In the genomic region with DNA sequence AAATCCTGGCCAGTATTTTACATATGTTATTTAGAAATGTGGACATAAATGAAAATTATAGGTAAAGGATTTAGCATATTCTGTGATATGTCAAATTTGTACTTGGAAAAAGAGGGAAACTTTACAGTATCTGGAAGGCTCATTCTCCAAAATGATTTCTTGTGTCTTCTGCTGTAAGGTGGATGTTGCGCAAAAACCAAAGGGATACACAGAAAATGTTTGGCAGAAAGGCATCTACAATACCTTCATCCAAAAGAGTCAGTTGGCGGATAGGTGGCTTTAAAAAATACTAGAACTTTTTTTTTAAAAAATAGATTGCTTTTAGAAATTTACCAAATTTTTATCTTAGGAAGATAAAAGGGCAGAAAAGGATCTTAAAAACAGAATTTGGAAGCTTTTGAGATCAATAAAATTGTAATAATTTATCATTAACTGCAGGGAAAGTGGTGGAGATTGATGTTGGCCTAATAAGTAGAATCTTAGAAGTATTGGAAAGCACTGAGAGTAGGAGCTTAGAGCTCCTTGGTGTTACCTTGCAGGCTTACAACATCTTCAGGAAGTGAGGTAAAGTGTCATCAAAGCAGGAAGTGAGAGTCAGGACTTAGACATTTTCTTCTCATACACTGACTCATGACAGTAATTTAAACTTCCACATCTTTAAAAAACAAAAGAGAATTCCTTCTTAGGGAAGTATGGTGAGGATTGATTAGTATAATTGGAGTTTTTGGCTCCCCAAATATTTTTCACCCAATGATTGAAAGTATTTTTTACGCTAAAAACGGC, we compare ENCODE assay signal across 8 cellular contexts. TPM values are rescaled to one million over a fixed set of nuclear protein-coding genes. Genes with fewer than 3 reads are reported as not detected.
A peak's percentile ranks its signal among the peaks of the same experiment; 100 is the strongest.
DNase-seq lines count a peak whose midpoint lies in the region; ATAC-seq and TF ChIP-seq lines count a peak whose summit lies in the region.

No MANE protein-coding gene starts in this region.

- DNase-seq in GM10266 (ENCODE audit: extremely low spot score) (peak; percentile 54), LHCN-M2 (ENCODE audit: low read depth) (peak; percentile 74), amniotic epithelial cell (ENCODE audit: low read depth) (peak; percentile 85), occipital lobe (lab: John Stamatoyannopoulos, UW) (no peak), NCI-H2107 (lab: John Stamatoyannopoulos, UW) (no peak), heart right ventricle (no peak)

- WGBS in heart right ventricle, 2 donors = 95 to 96% methylated on average over 4 of the region's 4 CpGs

- H3K27ac ChIP-seq in heart right ventricle = peak overlapping the region in 3 of 10 donors; percentile 86 to 99 (median 90)

- no peak for TF ChIP-seq CTCF in GM10266 (IDR thresholded peaks at IDR 0.05; ENCODE audit: control insufficient read depth, insufficient read depth, low read depth, missing control alignments)
- TF ChIP-seq CTCF in heart right ventricle (IDR thresholded peaks at IDR 0.05) = no peak

- H3K4me3 ChIP-seq in mononuclear cell (ENCODE audit: low read length) (peak overlapping the region; percentile 96), heart right ventricle (peak overlapping the region in 4 of 10 donors; percentile 11 to 83 (median 77))

- intact Hi-C loops in heart right ventricle (cut with DNase I) = no loop called here

- H3K27me3 ChIP-seq in mononuclear cell (ENCODE audit: insufficient read depth, low read length) (no peaks in the 10 kb centered on the region), heart right ventricle (no peaks in the 10 kb centered on the region)

- ATAC-seq in GM21786 (IDR thresholded peaks at IDR 0.05; ENCODE audit: unreplicated experiment) (peak; percentile 33), heart right ventricle (no peak)

- H3K4me1 ChIP-seq in mononuclear cell (ENCODE audit: insufficient read depth, low read length) = peaks cover 54% of the 10 kb centered on the region
- peaks cover 0 to 78% (median 12%) of the 10 kb centered on the region in 9 donors for H3K4me1 ChIP-seq in heart right ventricle

- peaks cover 0 to 45% (median 0%) of the 10 kb centered on the region in 9 donors for H3K36me3 ChIP-seq in heart right ventricle

- no peaks in the 10 kb centered on the region for H3K9me3 ChIP-seq in mononuclear cell (ENCODE audit: low read depth, low read length)
- H3K9me3 ChIP-seq in heart right ventricle = no peaks in the 10 kb centered on the region

RNA-seq across cellular contexts. Expression of a gene that starts 2.1 kb away (rescaled TPM):
- total RNA-seq in LHCN-M2 (2014; rRNA removed) (50.3 and 62.9 TPM in 2 replicates), mononuclear cell (103 TPM), occipital lobe (9.2 TPM), heart right ventricle (10 to 100 TPM in 1 of 10 donors, 1 to 10 TPM in 9; 1.2 to 15.3 (median 3.8) TPM)
- polyA plus RNA-seq in LHCN-M2 (2012) = 31.5 TPM
- 1 to 10 TPM; 3.0 to 6.6 TPM for polyA plus RNA-seq in heart right ventricle

Comparison
In these comparisons a context has a peak if more than half of its experiments do, and no peak if none do; other contexts are left out.
1. DNase-seq: peak in GM10266 (single experiment), LHCN-M2 (single experiment) and amniotic epithelial cell (single experiment); none in occipital lobe (single experiment), NCI-H2107 (single experiment) and heart right ventricle (0 of 2).